8 cellular contexts compared by ENCODE assay signal in the genomic region with DNA sequence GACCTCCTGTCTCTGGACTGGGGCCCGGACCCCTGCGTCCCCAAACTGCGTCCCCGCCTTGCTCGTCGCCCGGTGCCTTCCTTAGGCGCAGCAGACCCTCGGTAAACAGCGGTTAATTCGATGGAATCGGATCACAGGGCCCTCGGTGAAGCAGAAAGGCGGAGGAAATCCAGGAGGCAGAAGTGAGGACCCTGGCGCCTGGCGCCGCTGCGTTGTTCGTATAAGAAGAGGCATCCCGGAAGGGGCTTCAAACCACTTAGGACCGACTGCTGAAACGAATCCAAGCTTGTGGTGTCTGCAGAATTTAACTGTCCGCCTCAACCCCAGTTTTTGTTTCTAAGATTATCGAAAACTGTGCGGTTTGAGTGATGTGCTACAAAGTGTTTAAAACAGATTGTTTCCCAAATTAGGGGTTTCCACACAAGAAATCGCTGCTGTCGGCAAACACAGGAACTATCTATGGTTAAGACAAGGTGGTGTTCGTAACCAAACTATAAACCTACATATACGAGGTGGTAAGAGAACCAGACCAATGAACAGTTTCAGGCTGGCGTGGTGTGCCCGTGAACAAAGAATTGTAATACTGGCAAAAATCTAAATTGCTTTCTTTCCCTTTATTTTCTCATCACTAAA. TPM values are rescaled to one million over a fixed set of nuclear protein-coding genes. Genes with fewer than 3 reads are reported as not detected.
DNase-seq lines count a peak whose midpoint lies in the region; ATAC-seq, FAIRE-seq and TF ChIP-seq lines count a peak whose summit lies in the region.

No MANE protein-coding gene starts in this region.

- peaks cover 12% of the 10 kb centered on the region for H3K4me1 ChIP-seq in HepG2 (ENCODE audit: insufficient read depth, low read length)

- no peak for TF ChIP-seq POLR2A in HepG2 (IDR thresholded peaks at IDR 0.05; ENCODE audit: insufficient read depth in 1 of 2, low read depth in 2 of 2, low read length in 2 of 2)

- no peak for TF ChIP-seq CTCF in astrocyte of the cerebellum (IDR thresholded peaks at IDR 0.05; ENCODE audit: low read depth, low read length, missing control alignments)
- TF ChIP-seq CTCF in HepG2 (CRISPR knock-in tag; IDR thresholded peaks at IDR 0.05), result no peak

- WGBS in HepG2 (ENCODE audit: low lambda C conversion rate), result 91% methylated on average over 30 of the region's 31 CpGs

- no peaks in the 10 kb centered on the region; a peak in 1 of 5 replicates for H3K36me3 ChIP-seq in HepG2 (replicated peaks in 1 of 2; ENCODE audit: control insufficient read depth in 1 of 2, insufficient read depth in 2 of 2, low read length in 2 of 2)

- no peak for DNase-seq in Right ventricle myocardium superior
- no peak for DNase-seq in Right ventricle myocardium inferior (ENCODE audit: missing footprints)
- DNase-seq in astrocyte of the cerebellum (ENCODE audit: low read depth), result no peak
- DNase-seq in HepG2 (ENCODE audit: low spot score), result no peak
- no peak for DNase-seq in ureter (ENCODE audit: low spot score)
- no peak for DNase-seq in NCI-H1930 (lab: John Stamatoyannopoulos, UW)

- H3K27ac ChIP-seq in HepG2 (ENCODE audit: extremely low read length, insufficient read depth, low read length), result no peak overlapping the region

- ATAC-seq in Right ventricle myocardium superior (ENCODE audit: poor library complexity) (peak; percentile 21), Right ventricle myocardium inferior (no peak), HepG2 (no peak; the same call in 2 of the 3 replicates), HG02588 (IDR thresholded peaks at IDR 0.05; ENCODE audit: unreplicated experiment) (no peak), GM21717 (IDR thresholded peaks at IDR 0.05; ENCODE audit: unreplicated experiment) (no peak)

- in situ Hi-C loops in astrocyte of the cerebellum (cut with HindIII; ENCODE audit: low sequenced_read_pairs) (no loop called here), HepG2 (cut with HindIII; ENCODE audit: extremely low pct_ligation_motif_present, low pct_unique_long_range_greater_than_20kb) (no loop called here)

- TF ChIP-seq EP300 in HepG2 (IDR thresholded peaks at IDR 0.05; ENCODE audit: low read depth in 2 of 2, low read length in 2 of 2) (no peak), HepG2 (CRISPR knock-in tag; IDR thresholded peaks at IDR 0.05; ENCODE audit: borderline replicate concordance) (no peak)

- CTCF ChIA-PET in HepG2 (lab: Yijun Ruan, JAX; ENCODE audit: low intra/inter-chr PET ratio, low total read pairs), result no interaction called here

- H3K4me3 ChIP-seq in astrocyte of the cerebellum (ENCODE audit: low read depth, low read length) (peak overlapping the region; percentile 48), HepG2 (replicated peaks in 1 of 3; ENCODE audit: insufficient read depth in 1 of 3, low read depth in 2 of 3, low read length in 3 of 3) (no peak overlapping the region)

- H3K79me2 ChIP-seq in HepG2 (ENCODE audit: insufficient read depth, low read length), result no peaks in the 10 kb centered on the region

- no peaks in the 10 kb centered on the region for H3K9me3 ChIP-seq in HepG2 (ENCODE audit: low read length)

- no peak overlapping the region for H3K4me2 ChIP-seq in HepG2 (ENCODE audit: low read depth, low read length)

- intact Hi-C loops in Right ventricle myocardium superior (cut with DNase I), result no loop called here
- intact Hi-C loops in Right ventricle myocardium inferior (cut with DNase I), result no loop called here
- intact Hi-C loops in HepG2 (cut with micrococcal nuclease; ENCODE audit: unreplicated experiment), result loop anchor here (1.0 kb wide), 1 partner anchor 44 kb away; no protein-coding TSS in a partner anchor

- no peak overlapping the region for H2AFZ ChIP-seq in HepG2 (ENCODE audit: low read length)

- BruUV-seq in HepG2 (replicated peaks; lab: Mats Ljungman, UMichigan), result no TSS peak

- peaks cover 3 to 29% of the 10 kb centered on the region in 2 experiments; a peak in 4 of 5 replicates for H3K27me3 ChIP-seq in HepG2 (ENCODE audit: control insufficient read depth in 1 of 2, insufficient read depth in 2 of 2, low read length in 2 of 2)

- FAIRE-seq in HepG2 (lab: Jason Lieb, UNC), result no peak

- POLR2A ChIA-PET in HepG2 (lab: Yijun Ruan, JAX), result no interaction called here

- no peaks in the 10 kb centered on the region; the same call in 1 of the 2 replicates for H4K20me1 ChIP-seq in HepG2 (ENCODE audit: insufficient read depth, low read length)

- no peak overlapping the region for H3K9ac ChIP-seq in HepG2 (ENCODE audit: insufficient read depth, low read depth, low read length)

- no peak for TF ChIP-seq RAD21 in HepG2 (CRISPR knock-in tag; IDR thresholded peaks at IDR 0.05)

TF ChIP-seq in HepG2, 621 proteins besides CTCF, POLR2A, EP300 and RAD21:
- TF ChIP-seq ZNF468 (CRISPR knock-in tag; IDR thresholded peaks at IDR 0.05), result no peak
- TF ChIP-seq MAFK (conservative IDR thresholded peaks at IDR 0.05 in 1 of 2, IDR thresholded peaks at IDR 0.05 in 1 of 2; ENCODE audit: low read length in 2 of 2), result peak; percentile 49 to 59; a peak in 2 of 4 replicates
- no peak for TF ChIP-seq ZNF746 (CRISPR knock-in tag; IDR thresholded peaks at IDR 0.05)
- TF ChIP-seq ZBTB38 (CRISPR knock-in tag; IDR thresholded peaks at IDR 0.05), result 0 out of 2 replicates have a peak, but pooled peaks have one; percentile 32

RNA-seq across cellular contexts. Expression of gene DGKI, which starts 0.8 kb away (rescaled TPM):
- total RNA-seq in Right ventricle myocardium superior (1.4 TPM), Right ventricle myocardium inferior (1.4 TPM), HepG2 (2016; rRNA removed; fragmentation: Illumina TruSeq; extraction: Trizol) (0.09 TPM in 1 of 2 replicates, not detected in the other), ureter (3.3 TPM)
- total RNA-seq in HepG2 (2016; cell fraction: cytosol; rRNA removed; fragmentation: Illumina TruSeq; extraction: Trizol; ENCODE audit: low read depth), result not detected in 2 replicates
- total RNA-seq in HepG2 (2016; cell fraction: insoluble cytoplasmic fraction; rRNA removed; fragmentation: Illumina TruSeq; extraction: Trizol), result 0.24 TPM in 1 of 2 replicates, not detected in the other
- total RNA-seq in HepG2 (2016; cell fraction: membrane; rRNA removed; fragmentation: Illumina TruSeq; extraction: Trizol), result 0.03 TPM in 1 of 2 replicates, not detected in the other
- 0.06 and 0.25 TPM in 2 replicates for total RNA-seq in HepG2 (2016; cell fraction: nucleus; rRNA removed; fragmentation: Illumina TruSeq; extraction: Trizol)
- 0.17 TPM in 1 of 2 replicates, not detected in the other for polyA plus RNA-seq in HepG2 (2011; rRNA removed)
- polyA plus RNA-seq in HepG2 (2011; cell fraction: cytosol; rRNA removed), result not detected in 2 replicates
- 0.19 and 0.29 TPM in 2 replicates for polyA plus RNA-seq in HepG2 (2011; cell fraction: nucleus; rRNA removed)
- 0.11 TPM in 1 of 2 replicates, not detected in the other for polyA plus RNA-seq in HepG2 (2012)
- not detected in 2 replicates for polyA plus RNA-seq in HepG2 (2016; cell fraction: cytosol; fragmentation: Illumina TruSeq; extraction: Trizol; ENCODE audit: low read depth)
- not detected in 2 replicates for polyA plus RNA-seq in HepG2 (2016; cell fraction: insoluble cytoplasmic fraction; fragmentation: Illumina TruSeq; extraction: Trizol; ENCODE audit: low read depth)
- not detected in 2 replicates for polyA plus RNA-seq in HepG2 (2016; cell fraction: membrane; fragmentation: Illumina TruSeq; extraction: Trizol; ENCODE audit: low read depth)
- not detected in 2 replicates for polyA plus RNA-seq in HepG2 (2016; cell fraction: nucleus; fragmentation: Illumina TruSeq; extraction: Trizol; ENCODE audit: insufficient read depth, low read depth)
- polyA minus RNA-seq in HepG2 (2011; rRNA and poly(A)+ RNA removed; ENCODE audit: low replicate concordance), result not detected in 2 replicates
- polyA minus RNA-seq in HepG2 (2011; cell fraction: cytosol; rRNA and poly(A)+ RNA removed), result not detected in 2 replicates
- polyA minus RNA-seq in HepG2 (2011; cell fraction: nucleus; rRNA and poly(A)+ RNA removed), result 1.4 and 1.7 TPM in 2 replicates
